In the genomic region with DNA sequence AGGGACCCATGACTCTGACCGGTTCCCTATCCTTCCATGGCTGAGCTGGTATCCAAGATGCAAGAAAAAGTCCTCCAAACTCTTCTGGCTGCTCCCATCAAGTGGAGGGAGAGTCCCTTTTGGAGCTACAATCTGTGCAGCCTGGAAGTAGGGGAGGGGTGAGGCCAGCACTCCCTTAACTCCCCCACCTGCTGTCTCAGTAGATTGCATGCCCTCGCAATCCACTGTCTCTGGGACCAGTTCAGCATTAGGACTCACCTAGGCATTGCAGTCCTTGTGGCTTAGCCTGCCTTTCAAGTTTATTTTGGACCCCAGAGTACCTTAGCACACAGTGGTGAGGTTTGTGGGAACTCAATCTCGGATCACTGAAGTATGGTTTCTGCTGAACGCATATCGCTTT, we compare ENCODE assay signal across 1 cellular context.
TF ChIP-seq lines count a peak whose summit lies in the region.

No MANE protein-coding gene starts in this region.

TF ChIP-seq in HepG2, 621 proteins besides CTCF, POLR2A, EP300 and RAD21:
- TF ChIP-seq, protein P1, sequence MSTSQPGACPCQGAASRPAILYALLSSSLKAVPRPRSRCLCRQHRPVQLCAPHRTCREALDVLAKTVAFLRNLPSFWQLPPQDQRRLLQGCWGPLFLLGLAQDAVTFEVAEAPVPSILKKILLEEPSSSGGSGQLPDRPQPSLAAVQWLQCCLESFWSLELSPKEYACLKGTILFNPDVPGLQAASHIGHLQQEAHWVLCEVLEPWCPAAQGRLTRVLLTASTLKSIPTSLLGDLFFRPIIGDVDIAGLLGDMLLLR (CRISPR knock-in tag; IDR thresholded peaks at IDR 0.05), result no peak
- TF ChIP-seq GATA4 (IDR thresholded peaks at IDR 0.05; ENCODE audit: borderline replicate concordance, low read depth), result no peak
